In genomic region chr14:95840094-95840493, GRCh38 we compare ENCODE assay signal across 17 cellular contexts. TPM values are rescaled to one million over a fixed set of nuclear protein-coding genes. Genes with fewer than 3 reads are reported as not detected.
DNase-seq lines count a peak whose midpoint lies in the region; ATAC-seq and TF ChIP-seq lines count a peak whose summit lies in the region.
"Had no signal": no experiment of that assay in that cellular context is flagged by ENCODE, and none has a peak within 500 bp of the region (broad histone marks: within the 10 kb centered on the region; RNA-seq: fewer than 3 reads in every experiment).

No MANE protein-coding gene starts in this region.

- peak; percentile 13 for DNase-seq in right atrium auricular region (ENCODE audit: low spot score)
- no peak for DNase-seq in left ventricle myocardium inferior
- DNase-seq in islet precursor cell: peak; percentile 28
- no peak for DNase-seq in RKO (ENCODE audit: low spot score)
- DNase-seq: AML-193; Caco-2; Calu3; CD4-positive, alpha-beta T cell; CD8-positive, alpha-beta T cell; DMS79 treated with DMSO at 0.1 percent for 48 hours; GF-D8 had no signal

- no peaks in the 10 kb centered on the region for H3K36me3 ChIP-seq in right atrium auricular region
- no peaks in the 10 kb centered on the region for H3K36me3 ChIP-seq in left ventricle myocardium inferior
- H3K36me3 ChIP-seq: BLaER1 treated with 17β-estradiol and CSF1 and Interleukin-3, amounts not matched to agents 10 nM and 100 nM had no signal

- ATAC-seq in GM18873 (IDR thresholded peaks at IDR 0.05; ENCODE audit: low FRiP score, unreplicated experiment): no peak
- ATAC-seq: A549; CD8-positive, alpha-beta T cell had no signal

- no peak for TF ChIP-seq CTCF in right atrium auricular region (IDR thresholded peaks at IDR 0.05)
- no peak for TF ChIP-seq CTCF in left ventricle myocardium inferior (IDR thresholded peaks at IDR 0.05; ENCODE audit: borderline replicate concordance)

- no peak overlapping the region for H3K27ac ChIP-seq in right atrium auricular region
- H3K27ac ChIP-seq in left ventricle myocardium inferior (replicated peaks): no peak overlapping the region
- H3K27ac ChIP-seq: 22Rv1; A549; BLaER1 treated with 17β-estradiol and CSF1 and Interleukin-3, amounts not matched to agents 10 nM and 100 nM; C4-2B had no signal

- H3K4me3 ChIP-seq in right atrium auricular region (no peak overlapping the region), left ventricle myocardium inferior (no peak overlapping the region)
- H3K4me3 ChIP-seq: A549; BLaER1 treated with 17β-estradiol and CSF1 and Interleukin-3, amounts not matched to agents 10 nM and 100 nM had no signal

- no peaks in the 10 kb centered on the region for H3K4me1 ChIP-seq in right atrium auricular region
- no peaks in the 10 kb centered on the region for H3K4me1 ChIP-seq in left ventricle myocardium inferior
- H3K4me1 ChIP-seq: A549, Caco-2 had no signal

- H3K27me3 ChIP-seq in right atrium auricular region (no peaks in the 10 kb centered on the region), left ventricle myocardium inferior (ENCODE audit: low read depth) (peaks cover 36% of the 10 kb centered on the region)
- H3K27me3 ChIP-seq: BLaER1 treated with 17β-estradiol and CSF1 and Interleukin-3, amounts not matched to agents 10 nM and 100 nM had no signal

- intact Hi-C loops in left ventricle myocardium inferior (cut with micrococcal nuclease): no loop called here

- no peaks in the 10 kb centered on the region for H3K9me3 ChIP-seq in right atrium auricular region
- no peaks in the 10 kb centered on the region for H3K9me3 ChIP-seq in left ventricle myocardium inferior (replicated peaks)
- H3K9me3 ChIP-seq: A549, Caco-2 had no signal

RNA-seq across cellular contexts. Expression of gene TUNAR, which starts 36.5 kb away (rescaled TPM):
- total RNA-seq in right atrium auricular region: not detected
- not detected for total RNA-seq in left ventricle myocardium inferior
- total RNA-seq: A172; Caco-2; Calu3; CD4-positive, alpha-beta T cell; CD8-positive, alpha-beta T cell had no signal

Comparison
In these comparisons a context has a peak if more than half of its experiments do, and no peak if none do; other contexts are left out.
1. DNase-seq: peak in right atrium auricular region (single experiment) and islet precursor cell (single experiment); none in left ventricle myocardium inferior (single experiment) and RKO (single experiment).